Comparison of ENCODE assay signal across 19 cellular contexts in the genomic region with DNA sequence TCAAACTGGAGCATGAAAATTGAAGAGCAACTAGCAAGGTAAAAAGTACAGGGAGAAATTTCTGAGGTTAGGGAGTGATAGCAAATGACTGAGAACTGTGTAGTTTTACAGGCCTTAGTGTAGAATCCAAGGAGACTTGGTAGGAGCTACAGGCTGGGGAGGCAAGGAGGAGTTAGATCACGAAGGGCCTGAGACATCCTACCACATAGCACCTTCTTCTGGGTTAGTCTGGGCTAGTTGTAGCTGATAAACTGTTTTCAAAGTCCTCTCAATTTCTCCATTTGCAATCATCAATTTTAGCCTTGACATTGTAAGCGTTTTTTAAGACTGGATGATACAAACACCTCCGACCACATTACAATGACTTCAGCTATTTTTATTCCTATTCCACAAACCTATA.
A peak's percentile ranks its signal among the peaks of the same experiment; 100 is the strongest.
DNase-seq lines count a peak whose midpoint lies in the region; ATAC-seq, FAIRE-seq and TF ChIP-seq lines count a peak whose summit lies in the region.
"Had no signal": no experiment of that assay in that cellular context is flagged by ENCODE, and none has a peak within 500 bp of the region (broad histone marks: within the 10 kb centered on the region; RNA-seq: fewer than 3 reads in every experiment).

No MANE protein-coding gene starts in this region.

- H3K9me3 ChIP-seq in kidney (ENCODE audit: control insufficient read depth in 1 of 2, low read length in 2 of 2) = no peaks in the 10 kb centered on the region
- H3K9me3 ChIP-seq: adrenal gland, thoracic aorta had no signal

- no peak overlapping the region for H3K27ac ChIP-seq in kidney (ENCODE audit: low read depth in 2 of 2, low read length in 2 of 2)
- H3K27ac ChIP-seq: adrenal gland, HL-60, left ventricle myocardium inferior, psoas muscle, thoracic aorta had no signal

- no peak overlapping the region for H3K4me3 ChIP-seq in kidney (ENCODE audit: low read length in 2 of 2)
- H3K4me3 ChIP-seq: adrenal gland, K562, left ventricle myocardium inferior, psoas muscle, thoracic aorta had no signal

- H3K27ac Mint-ChIP-seq in activated T-cell treated with anti-CD3 and anti-CD28 coated beads, Interleukin-2, amount 50 U/mL, for 72 hours = peak overlapping the region; percentile 2
- peak overlapping the region; percentile 49 for H3K27ac Mint-ChIP-seq in activated naive CD8-positive, alpha-beta T cell treated with anti-CD3 and anti-CD28 coated beads for 36 hours
- H3K27ac Mint-ChIP-seq in stimulated activated naive CD8-positive, alpha-beta T cell treated with anti-CD3 and anti-CD28 coated beads, Interleukin-15, amount 100 ng/mL, for 72 hours = peak overlapping the region; percentile 74 to 86

- ATAC-seq in activated T-cell treated with anti-CD3 and anti-CD28 coated beads, Interleukin-2, amount 50 U/mL, for 72 hours (replicated peaks in 1 of 2) = no peak
- peak; percentile 18 for ATAC-seq in HG02970 (IDR thresholded peaks at IDR 0.05; ENCODE audit: low FRiP score, unreplicated experiment)
- ATAC-seq in stimulated activated naive CD8-positive, alpha-beta T cell treated with anti-CD3 and anti-CD28 coated beads, Interleukin-15, amount 100 ng/mL, for 72 hours = no peak
- no peak for ATAC-seq in GM21515 (IDR thresholded peaks at IDR 0.05; ENCODE audit: unreplicated experiment)
- ATAC-seq: HCT116, K562, psoas muscle had no signal

- TF ChIP-seq CTCF in kidney (IDR thresholded peaks at IDR 0.05; ENCODE audit: borderline replicate concordance, extremely low read depth, insufficient read depth) = no peak

- H3K4me1 ChIP-seq in kidney (ENCODE audit: control insufficient read depth in 1 of 2, insufficient read depth in 1 of 2, low read depth in 1 of 2, low read length in 2 of 2) = no peaks in the 10 kb centered on the region
- H3K4me1 ChIP-seq: adrenal gland, left ventricle myocardium inferior, psoas muscle had no signal

- H3K9me3 Mint-ChIP-seq in activated T-cell treated with anti-CD3 and anti-CD28 coated beads, Interleukin-2, amount 50 U/mL, for 72 hours = peaks cover 0 to 5% of the 10 kb centered on the region in 2 donors
- H3K9me3 Mint-ChIP-seq in activated naive CD8-positive, alpha-beta T cell treated with anti-CD3 and anti-CD28 coated beads for 36 hours = peaks cover 9% of the 10 kb centered on the region
- peaks cover 4 to 18% of the 10 kb centered on the region in 2 donors for H3K9me3 Mint-ChIP-seq in stimulated activated naive CD8-positive, alpha-beta T cell treated with anti-CD3 and anti-CD28 coated beads, Interleukin-15, amount 100 ng/mL, for 72 hours

- peaks cover 2% of the 10 kb centered on the region in 2 donors for H3K36me3 Mint-ChIP-seq in activated T-cell treated with anti-CD3 and anti-CD28 coated beads, Interleukin-2, amount 50 U/mL, for 72 hours (ENCODE audit: insufficient read depth in 2 of 2)
- peaks cover 7% of the 10 kb centered on the region for H3K36me3 Mint-ChIP-seq in activated naive CD8-positive, alpha-beta T cell treated with anti-CD3 and anti-CD28 coated beads for 36 hours

- H3K4me1 Mint-ChIP-seq in activated T-cell treated with anti-CD3 and anti-CD28 coated beads, Interleukin-2, amount 50 U/mL, for 72 hours (ENCODE audit: low read depth) = peaks cover 35% of the 10 kb centered on the region
- H3K4me1 Mint-ChIP-seq in activated naive CD8-positive, alpha-beta T cell treated with anti-CD3 and anti-CD28 coated beads for 36 hours = peaks cover 33% of the 10 kb centered on the region
- peaks cover 33% of the 10 kb centered on the region for H3K4me1 Mint-ChIP-seq in stimulated activated naive CD8-positive, alpha-beta T cell treated with anti-CD3 and anti-CD28 coated beads, Interleukin-15, amount 100 ng/mL, for 72 hours

- no peaks in the 10 kb centered on the region for H3K27me3 Mint-ChIP-seq in activated T-cell treated with anti-CD3 and anti-CD28 coated beads, Interleukin-2, amount 50 U/mL, for 72 hours (ENCODE audit: low read depth)
- no peaks in the 10 kb centered on the region for H3K27me3 Mint-ChIP-seq in activated naive CD8-positive, alpha-beta T cell treated with anti-CD3 and anti-CD28 coated beads for 36 hours
- no peaks in the 10 kb centered on the region for H3K27me3 Mint-ChIP-seq in stimulated activated naive CD8-positive, alpha-beta T cell treated with anti-CD3 and anti-CD28 coated beads, Interleukin-15, amount 100 ng/mL, for 72 hours

- intact Hi-C loops in kidney (cut with DNase I) = no loop called here

- no peak overlapping the region for H3K9ac ChIP-seq in kidney (ENCODE audit: low read length in 2 of 2)

- no peak for FAIRE-seq in kidney (lab: Jason Lieb, UNC)
- FAIRE-seq: K562 had no signal

- DNase-seq in activated T-cell treated with anti-CD3 and anti-CD28 coated beads, Interleukin-2, amount 50 U/mL, for 72 hours = no peak
- DNase-seq in activated T-cell treated with anti-CD3 and anti-CD28 coated beads, Interleukin-2, amount 50 U/mL, for 48 hours = no peak
- no peak for DNase-seq in activated naive CD8-positive, alpha-beta T cell treated with anti-CD3 and anti-CD28 coated beads for 36 hours
- no peak for DNase-seq in stimulated activated naive CD8-positive, alpha-beta T cell treated with anti-CD3 and anti-CD28 coated beads, Interleukin-15, amount 100 ng/mL, for 72 hours
- DNase-seq in kidney = no peak
- no peak for DNase-seq in effector CD4-positive, alpha-beta T cell
- DNase-seq: adrenal gland, DMS153, foreskin fibroblast, left ventricle myocardium inferior, NCI-H1105, psoas muscle, SIG-M5 had no signal

- H3K36me3 ChIP-seq in kidney (ENCODE audit: control insufficient read depth in 1 of 2, insufficient read depth in 2 of 2, low read length in 2 of 2) = no peaks in the 10 kb centered on the region
- H3K36me3 ChIP-seq: adrenal gland, left ventricle myocardium inferior, thoracic aorta had no signal

- H3K4me3 Mint-ChIP-seq in activated T-cell treated with anti-CD3 and anti-CD28 coated beads, Interleukin-2, amount 50 U/mL, for 72 hours = peak overlapping the region; percentile 50 to 73
- no peak overlapping the region for H3K4me3 Mint-ChIP-seq in activated naive CD8-positive, alpha-beta T cell treated with anti-CD3 and anti-CD28 coated beads for 36 hours
- peak overlapping the region; percentile 53 to 68 for H3K4me3 Mint-ChIP-seq in stimulated activated naive CD8-positive, alpha-beta T cell treated with anti-CD3 and anti-CD28 coated beads, Interleukin-15, amount 100 ng/mL, for 72 hours

Comparison
In these comparisons a context has a peak if more than half of its experiments do, and no peak if none do; other contexts are left out.
1. H3K27ac Mint-ChIP-seq: peak in every context shown above with its lines; median percentile 80 in stimulated activated naive CD8-positive, alpha-beta T cell treated with anti-CD3 and anti-CD28 coated beads, Interleukin-15, amount 100 ng/mL, for 72 hours; 49 in activated naive CD8-positive, alpha-beta T cell treated with anti-CD3 and anti-CD28 coated beads for 36 hours; 2 in activated T-cell treated with anti-CD3 and anti-CD28 coated beads, Interleukin-2, amount 50 U/mL, for 72 hours.